In genomic region chr6:43608310-43608763, GRCh38 we compare ENCODE assay signal across 1 cellular context.
TF ChIP-seq lines count a peak whose summit lies in the region.

No MANE protein-coding gene starts in this region.

TF ChIP-seq in GM23338, 12 proteins besides CTCF, POLR2A, EP300 and RAD21 (continued from another document):
- no peak for TF ChIP-seq ZNF462 (CRISPR knock-in tag; IDR thresholded peaks at IDR 0.05)
- TF ChIP-seq CREB1 (CRISPR knock-in tag; IDR thresholded peaks at IDR 0.05; ENCODE audit: low read depth) = no peak
